20 cellular contexts compared by ENCODE assay signal in genomic region chr2:156366747-156367146, GRCh38.
"Had no signal": no experiment of that assay in that cellular context is flagged by ENCODE, and none has a peak within 500 bp of the region (broad histone marks: within the 10 kb centered on the region; RNA-seq: fewer than 3 reads in every experiment).

No MANE protein-coding gene starts in this region.

- H3K4me3 ChIP-seq: SJSA1, SK-N-MC had no signal

- H3K36me3 ChIP-seq: SJSA1 had no signal

- DNase-seq: KBM-7, MV-4-11, NCI-H1048, NCI-H1105, NCI-H1417, NCI-H1436 treated with DMSO at 0.1 percent for 48 hours, NCI-H1694, NCI-H187 treated with DMSO at 0.1 percent for 48 hours, NCI-H2029 treated with DMSO at 0.1 percent for 48 hours, NCI-H2227 treated with DMSO at 0.1 percent for 48 hours, NCI-H524, NCI-H526 treated with DMSO at 0.1 percent for 48 hours, NCI-H774, Right ventricle myocardium superior, RPMI8226, SIG-M5 had no signal

- H3K9me3 Mint-ChIP-seq: IgD-negative memory B cell had no signal

- H3K27ac Mint-ChIP-seq: IgD-negative memory B cell had no signal

- H3K27ac ChIP-seq: HL-60, SJSA1, SK-N-MC had no signal

- H3K27me3 Mint-ChIP-seq: IgD-negative memory B cell had no signal

- H3K9me3 ChIP-seq: SJSA1 had no signal

- H3K4me1 ChIP-seq: SJSA1 had no signal

- H3K4me3 Mint-ChIP-seq: IgD-negative memory B cell had no signal

- H3K4me1 Mint-ChIP-seq: IgD-negative memory B cell had no signal
